Comparison of ENCODE assay signal across 28 cellular contexts in the genomic region with DNA sequence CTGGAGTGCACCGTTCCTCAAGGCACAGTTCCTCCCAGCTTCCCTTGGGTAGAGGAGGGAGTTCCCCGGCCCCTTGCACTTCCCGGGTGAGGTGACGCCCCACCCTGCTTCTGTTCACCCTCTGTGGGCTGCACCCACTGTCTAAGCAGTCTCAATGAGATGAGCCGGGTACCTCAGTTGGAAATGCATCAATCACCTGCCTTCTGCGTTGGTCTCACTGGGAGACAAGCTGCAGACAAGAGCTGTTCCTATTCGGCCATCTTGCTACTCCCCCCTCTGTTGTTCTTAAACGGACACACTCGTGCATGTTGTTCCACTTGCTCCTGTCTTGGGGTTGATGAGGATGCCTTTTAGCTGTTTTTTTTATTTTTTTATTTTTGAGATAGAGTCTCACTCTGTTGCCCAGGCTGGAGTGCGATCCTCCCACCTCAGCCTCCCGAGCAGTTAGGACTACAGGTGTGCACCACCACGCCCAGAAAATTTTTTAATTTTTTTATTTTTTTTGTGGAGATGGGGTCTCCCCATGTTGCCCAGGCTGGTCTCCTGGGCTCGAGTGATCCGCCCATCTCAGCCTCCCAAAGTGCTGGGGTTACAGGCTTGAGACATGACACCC.
"Had no signal": no experiment of that assay in that cellular context is flagged by ENCODE, and none has a peak within 500 bp of the region (broad histone marks: within the 10 kb centered on the region; RNA-seq: fewer than 3 reads in every experiment).

No MANE protein-coding gene starts in this region.

- H3K4me1 ChIP-seq: parathyroid adenoma had no signal

- H3K27me3 ChIP-seq: ovary, spleen, suprapubic skin, testis, tibial artery, transverse colon, upper lobe of right lung, uterus had no signal

- H3K9ac ChIP-seq: parathyroid adenoma had no signal

- H3K9me3 ChIP-seq: ovary, psoas muscle, suprapubic skin, testis, tibial artery, transverse colon, upper lobe of right lung, uterus had no signal

- ATAC-seq: naive thymus-derived CD8-positive, alpha-beta T cell; natural killer cell treated with Interleukin-12 subunit alpha and Interleukin-12 subunit beta and Interleukin-15 and Interleukin-18, amount 100 ng/mL, for 72 hours; psoas muscle; right cardiac atrium; sciatic nerve; stimulated activated memory B cell treated with anti-CD40 and anti-IgM and Interleukin-4, amounts not matched to agents 10 μg/mL and 1 μg/mL and 100 μg/mL, for 72 hours; stimulated activated naive CD8-positive, alpha-beta T cell treated with anti-CD3 and anti-CD28 coated beads, Interleukin-15, amount 100 ng/mL, for 72 hours; stimulated activated naive CD8-positive, alpha-beta T cell treated with anti-CD3 and anti-CD28 coated beads, Interleukin-15, Interleukin-2, amounts not matched to agents 100 U/mL and 50 U/mL, for 24 hours; upper lobe of right lung had no signal

- H3K36me3 ChIP-seq: ovary, spleen, suprapubic skin, tibial artery, transverse colon, upper lobe of right lung, uterus had no signal

- H3K27ac ChIP-seq: ovary, parathyroid adenoma, psoas muscle, skin epidermis, spleen, suprapubic skin, testis, tibial artery, transverse colon, upper lobe of right lung, uterus had no signal

- H2AFZ ChIP-seq: parathyroid adenoma had no signal

- DNase-seq: naive thymus-derived CD8-positive, alpha-beta T cell; nephron progenitor cell; occipital lobe; ovary; psoas muscle; right cardiac atrium; spleen; stimulated activated CD4-positive, alpha-beta T cell treated with anti-CD3 and anti-CD28 coated beads, Interleukin-12 subunit alpha, Interleukin-12 subunit beta, amount 100 ng/mL, for 4 hours; stimulated activated CD4-positive, alpha-beta T cell treated with anti-CD3 and anti-CD28 coated beads, Interleukin-1b, Interleukin-23, amount 100 ng/mL, for 48 hours; stimulated activated CD4-positive, alpha-beta T cell treated with anti-CD3 and anti-CD28 coated beads, Interleukin-4, amount 100 ng/mL, for 1 hour; stimulated activated CD4-positive, alpha-beta T cell treated with anti-CD3 and anti-CD28 coated beads, Interleukin-4, amount 100 ng/mL, for 4 hours; stimulated activated CD8-positive, alpha-beta memory T cell treated with anti-CD3 and anti-CD28 coated beads, Interleukin-4, amount 100 ng/mL, for 48 hours; stimulated activated naive CD4-positive, alpha-beta T cell; stimulated activated naive CD8-positive, alpha-beta T cell treated with anti-CD3 and anti-CD28 coated beads, Interleukin-15, amount 100 ng/mL, for 72 hours; stimulated activated naive CD8-positive, alpha-beta T cell treated with anti-CD3 and anti-CD28 coated beads, Interleukin-15, Interleukin-2, amounts not matched to agents 100 U/mL and 50 U/mL, for 24 hours; substantia nigra; testis; tibial artery; transverse colon; upper lobe of right lung; uterus had no signal

- H3K4me2 ChIP-seq: smooth muscle cell had no signal

- H3K4me3 ChIP-seq: ovary, psoas muscle, skin epidermis, smooth muscle cell, spleen, suprapubic skin, testis, tibial artery, transverse colon, upper lobe of right lung, uterus had no signal
